ENCODE assay signal across 22 cellular contexts in genomic region chr4:138671106-138671505, GRCh38.
"Had no signal": no experiment of that assay in that cellular context is flagged by ENCODE, and none has a peak within 500 bp of the region (broad histone marks: within the 10 kb centered on the region; RNA-seq: fewer than 3 reads in every experiment).

No MANE protein-coding gene starts in this region.

- H3K36me3 ChIP-seq: cardiac muscle cell, lower lobe of right lung, right lobe of liver, thoracic aorta, upper lobe of left lung had no signal

- H3K27ac ChIP-seq: body of pancreas, cardiac muscle cell, foreskin keratinocyte, lower lobe of right lung, right lobe of liver, skin epidermis, thoracic aorta, upper lobe of left lung had no signal

- H3K9me3 ChIP-seq: body of pancreas, lower lobe of right lung, right lobe of liver, thoracic aorta, upper lobe of left lung had no signal

- H3K4me3 ChIP-seq: body of pancreas, cardiac muscle cell, lower lobe of right lung, right lobe of liver, skin epidermis, thoracic aorta, upper lobe of left lung had no signal

- DNase-seq: activated CD4-positive, alpha-beta T cell treated with anti-CD3 and anti-CD28 coated beads for 4 hours; activated CD4-positive, alpha-beta T cell treated with anti-CD3 and anti-CD28 coated beads, Interleukin-2, amount 50 U/mL, for 48 hours; activated CD4-positive, CD25-positive, alpha-beta regulatory T cell; activated effector memory CD4-positive, alpha-beta T cell treated with Interleukin-2 at 50 U/mL for 16 hours; activated naive CD4-positive, alpha-beta T cell treated with anti-CD3 and anti-CD28 coated beads for 36 hours; activated T-cell treated with anti-CD3 and anti-CD28 coated beads, Interleukin-2, amount 50 U/mL, for 72 hours; anterior cingulate cortex; body of pancreas; effector CD4-positive, alpha-beta T cell; foreskin keratinocyte; kidney; lower lobe of right lung; naive B cell; occipital lobe; right lobe of liver; stimulated activated CD4-positive, alpha-beta T cell treated with anti-CD3 and anti-CD28 coated beads, Interleukin-15, amount 100 ng/mL, for 24 hours; stimulated activated naive B cell treated with anti-CD40 and anti-IgM and Interleukin-4, amounts not matched to agents 10 μg/mL and 1 μg/mL and 100 μg/mL, for 72 hours; upper lobe of left lung had no signal

- ATAC-seq: activated T-cell treated with anti-CD3 and anti-CD28 coated beads, Interleukin-2, amount 50 U/mL, for 72 hours; body of pancreas; left lobe of liver; lower lobe of right lung; right lobe of liver; stimulated activated naive B cell treated with anti-CD40 and anti-IgM and Interleukin-4, amounts not matched to agents 10 μg/mL and 1 μg/mL and 100 μg/mL, for 72 hours had no signal

- H3K4me1 ChIP-seq: body of pancreas, foreskin keratinocyte, right lobe of liver had no signal

- H3K27me3 ChIP-seq: body of pancreas, cardiac muscle cell, right lobe of liver, upper lobe of left lung had no signal
